11 cellular contexts compared by ENCODE assay signal in the genomic region with DNA sequence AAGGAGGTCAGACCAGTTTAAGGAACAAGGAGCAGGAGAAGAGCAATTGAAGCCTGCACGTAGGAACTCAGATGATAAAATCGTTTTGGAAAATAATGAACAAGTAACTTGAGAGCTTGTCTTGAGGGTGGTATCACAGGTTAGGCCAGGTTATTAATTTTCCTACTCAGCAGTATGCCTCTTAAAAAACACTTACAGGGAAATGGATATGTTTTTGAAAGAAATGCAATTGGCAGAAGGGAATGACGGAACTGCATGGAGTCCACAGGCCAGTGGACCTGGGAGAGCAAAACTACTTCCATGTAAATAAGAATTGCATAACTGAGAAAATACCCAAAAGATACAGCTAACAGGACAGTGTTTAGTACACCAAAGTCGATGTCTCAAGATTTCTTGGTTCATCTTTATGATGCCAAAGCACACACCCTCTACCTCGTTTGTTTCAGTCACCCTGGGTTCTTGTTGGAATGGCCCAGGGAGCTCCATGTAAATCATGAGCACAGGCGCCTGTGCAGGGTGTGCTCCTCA. TPM values are rescaled to one million over a fixed set of nuclear protein-coding genes. Genes with fewer than 3 reads are reported as not detected.
DNase-seq lines count a peak whose midpoint lies in the region; TF ChIP-seq lines count a peak whose summit lies in the region.
"Had no signal": no experiment of that assay in that cellular context is flagged by ENCODE, and none has a peak within 500 bp of the region (broad histone marks: within the 10 kb centered on the region; RNA-seq: fewer than 3 reads in every experiment).

No MANE protein-coding gene starts in this region.

- peaks cover 15% of the 10 kb centered on the region for H3K79me1 ChIP-seq in mesenchymal stem cell (replicated peaks; ENCODE audit: low read length, poor library complexity, severe bottlenecking)

- H3K27me3 ChIP-seq in brain microvascular endothelial cell (replicated peaks): no peaks in the 10 kb centered on the region
- H3K27me3 ChIP-seq in mesenchymal stem cell (ENCODE audit: control insufficient read depth in 1 of 2, insufficient read depth in 1 of 2, low read length in 2 of 2): no peaks in the 10 kb centered on the region

- H2BK15ac ChIP-seq in mesenchymal stem cell (ENCODE audit: low read depth, poor library complexity, severe bottlenecking): no peak overlapping the region

- CTCF ChIA-PET in activated naive CD4-positive, alpha-beta T cell treated with anti-CD3 and anti-CD28 coated beads, Interleukin-2, amount 10 ng/mL, durations not matched to agents 7 days and 5 days (lab: Charles Lee): no interaction called here

- H3K4me3 ChIP-seq in brain microvascular endothelial cell (ENCODE audit: low read depth, low read length): no peak overlapping the region
- H3K4me3 ChIP-seq in mesenchymal stem cell (ENCODE audit: insufficient read depth in 1 of 2, low read depth in 1 of 2, low read length in 2 of 2): peak overlapping the region in 1 of 2 experiments; percentile 15
- H3K4me3 ChIP-seq in urinary bladder (ENCODE audit: low read depth, low read length): no peak overlapping the region

- no peak overlapping the region for H3K23ac ChIP-seq in mesenchymal stem cell (ENCODE audit: low read length in 2 of 2)

- in situ Hi-C loops in brain microvascular endothelial cell (cut with HindIII; ENCODE audit: low pct_ligation_motif_present, low sequenced_read_pairs): no loop called here

- H3K9me3 Mint-ChIP-seq in activated naive CD4-positive, alpha-beta T cell treated with anti-CD3 and anti-CD28 coated beads, Interleukin-2, amount 50 U/mL, for 24 hours: no peaks in the 10 kb centered on the region
- no peaks in the 10 kb centered on the region for H3K9me3 Mint-ChIP-seq in activated naive CD4-positive, alpha-beta T cell treated with anti-CD3 and anti-CD28 coated beads, Interleukin-2, amount 10 ng/mL, durations not matched to agents 7 days and 5 days
- no peaks in the 10 kb centered on the region for H3K9me3 Mint-ChIP-seq in immature natural killer cell

- H3K4me3 Mint-ChIP-seq in activated naive CD4-positive, alpha-beta T cell treated with anti-CD3 and anti-CD28 coated beads, Interleukin-2, amount 50 U/mL, for 24 hours: peak overlapping the region; percentile 52
- H3K4me3 Mint-ChIP-seq in activated naive CD4-positive, alpha-beta T cell treated with anti-CD3 and anti-CD28 coated beads, Interleukin-2, amount 10 ng/mL, durations not matched to agents 7 days and 5 days: no peak overlapping the region
- H3K4me3 Mint-ChIP-seq in immature natural killer cell: peak overlapping the region in 2 of 5 donors; percentile 36 to 54

- peak overlapping the region; percentile 4 for H3K27ac Mint-ChIP-seq in activated naive CD4-positive, alpha-beta T cell treated with anti-CD3 and anti-CD28 coated beads, Interleukin-2, amount 50 U/mL, for 24 hours
- no peak overlapping the region for H3K27ac Mint-ChIP-seq in activated naive CD4-positive, alpha-beta T cell treated with anti-CD3 and anti-CD28 coated beads, Interleukin-2, amount 10 ng/mL, durations not matched to agents 7 days and 5 days
- H3K27ac Mint-ChIP-seq in immature natural killer cell: peak overlapping the region in 3 of 6 donors; percentile 30 to 82 (median 41)

- H3K4me1 Mint-ChIP-seq in activated naive CD4-positive, alpha-beta T cell treated with anti-CD3 and anti-CD28 coated beads, Interleukin-2, amount 50 U/mL, for 24 hours: peaks cover 70% of the 10 kb centered on the region
- peaks cover 45% of the 10 kb centered on the region for H3K4me1 Mint-ChIP-seq in activated naive CD4-positive, alpha-beta T cell treated with anti-CD3 and anti-CD28 coated beads, Interleukin-2, amount 10 ng/mL, durations not matched to agents 7 days and 5 days
- peaks cover 67 to 71% of the 10 kb centered on the region in 2 donors for H3K4me1 Mint-ChIP-seq in immature natural killer cell

- H2AFZ ChIP-seq in mesenchymal stem cell (ENCODE audit: low read depth, low read length): no peak overlapping the region

- H2BK12ac ChIP-seq in mesenchymal stem cell (ENCODE audit: low read length in 2 of 2): peak overlapping the region; percentile 20 to 97

- no peak for TF ChIP-seq CTCF in brain microvascular endothelial cell (IDR thresholded peaks at IDR 0.05; ENCODE audit: low read depth, low read length, missing control alignments)

- H3K27me3 Mint-ChIP-seq in activated naive CD4-positive, alpha-beta T cell treated with anti-CD3 and anti-CD28 coated beads, Interleukin-2, amount 50 U/mL, for 24 hours: no peaks in the 10 kb centered on the region
- H3K27me3 Mint-ChIP-seq in activated naive CD4-positive, alpha-beta T cell treated with anti-CD3 and anti-CD28 coated beads, Interleukin-2, amount 10 ng/mL, durations not matched to agents 7 days and 5 days: no peaks in the 10 kb centered on the region
- H3K27me3 Mint-ChIP-seq in immature natural killer cell (ENCODE audit: low read depth in 3 of 3): peaks cover 0 to 2% (median 2%) of the 10 kb centered on the region in 3 donors

- H3K27ac ChIP-seq in brain microvascular endothelial cell (peak overlapping the region; percentile 98), mesenchymal stem cell (ENCODE audit: low read length, poor library complexity, severe bottlenecking) (peak overlapping the region; percentile 77), urinary bladder (ENCODE audit: low read depth) (peak overlapping the region; percentile 41)
- H3K27ac ChIP-seq: neutrophil had no signal

- peak overlapping the region; percentile 41 for H4K8ac ChIP-seq in mesenchymal stem cell (ENCODE audit: low read length)

- peak overlapping the region; percentile 36 to 94 for H3K4ac ChIP-seq in mesenchymal stem cell (ENCODE audit: low read depth in 1 of 2, low read length in 2 of 2)

- no peaks in the 10 kb centered on the region for H3K9me3 ChIP-seq in mesenchymal stem cell (ENCODE audit: control insufficient read depth, low read length)
- H3K9me3 ChIP-seq: neutrophil had no signal

- peak overlapping the region; percentile 86 for H2AK5ac ChIP-seq in mesenchymal stem cell (ENCODE audit: low read length, severe bottlenecking)

- H3K4me1 ChIP-seq in mesenchymal stem cell (ENCODE audit: control insufficient read depth, insufficient read depth, low read depth, low read length) (peaks cover 32% of the 10 kb centered on the region), urinary bladder (ENCODE audit: insufficient read depth) (peaks cover 3% of the 10 kb centered on the region)

- H3K14ac ChIP-seq in mesenchymal stem cell (ENCODE audit: low read length in 2 of 2): no peak overlapping the region

- H3K36me3 ChIP-seq in brain microvascular endothelial cell (replicated peaks) (no peaks in the 10 kb centered on the region), mesenchymal stem cell (ENCODE audit: control insufficient read depth in 1 of 2, insufficient read depth in 2 of 2, low read depth in 1 of 2, low read length in 2 of 2) (peaks cover 3% of the 10 kb centered on the region in 2 experiments), urinary bladder (ENCODE audit: insufficient read depth) (no peaks in the 10 kb centered on the region)
- H3K36me3 ChIP-seq: neutrophil had no signal

- H3K9ac ChIP-seq in mesenchymal stem cell (ENCODE audit: low read length): peak overlapping the region; percentile 89

- H2BK5ac ChIP-seq in mesenchymal stem cell (ENCODE audit: low read depth, low read length, poor library complexity, severe bottlenecking): no peak overlapping the region

- H4K91ac ChIP-seq in mesenchymal stem cell (ENCODE audit: low read length): peak overlapping the region; percentile 20

- H2BK120ac ChIP-seq in mesenchymal stem cell (ENCODE audit: low read depth, low read length): no peak overlapping the region

- no peak overlapping the region for H3K4me2 ChIP-seq in mesenchymal stem cell (ENCODE audit: low read length, poor library complexity, severe bottlenecking)

- peak overlapping the region; percentile 71 to 89 for H3K18ac ChIP-seq in mesenchymal stem cell (ENCODE audit: low read depth in 1 of 2, low read length in 2 of 2)

- no peak for DNase-seq in activated naive CD4-positive, alpha-beta T cell treated with anti-CD3 and anti-CD28 coated beads, Interleukin-2, amount 10 ng/mL, durations not matched to agents 7 days and 5 days
- DNase-seq in brain microvascular endothelial cell: no peak
- DNase-seq in mesenchymal stem cell: no peak
- DNase-seq in AML-193 (lab: John Stamatoyannopoulos, UW): no peak
- no peak for DNase-seq in stimulated activated CD4-positive, alpha-beta T cell treated with anti-CD3 and anti-CD28 coated beads, Interleukin-2, amount 100 ng/mL, for 48 hours
- DNase-seq in immature natural killer cell: no peak
- DNase-seq: NCI-H2227 treated with DMSO at 0.1 percent for 48 hours, T-helper 9 cell had no signal

- H3K36me3 Mint-ChIP-seq in activated naive CD4-positive, alpha-beta T cell treated with anti-CD3 and anti-CD28 coated beads, Interleukin-2, amount 50 U/mL, for 24 hours: peaks cover 16% of the 10 kb centered on the region
- peaks cover 2% of the 10 kb centered on the region for H3K36me3 Mint-ChIP-seq in activated naive CD4-positive, alpha-beta T cell treated with anti-CD3 and anti-CD28 coated beads, Interleukin-2, amount 10 ng/mL, durations not matched to agents 7 days and 5 days
- H3K36me3 Mint-ChIP-seq in immature natural killer cell: no peaks in the 10 kb centered on the region

- WGBS in mesenchymal stem cell: 89% methylated on average over 6 of the region's 6 CpGs
- WGBS in urinary bladder: 84% methylated on average over 6 of the region's 6 CpGs

RNA-seq across cellular contexts. Expression of a gene that starts 35.2 kb away (rescaled TPM):
- polyA plus RNA-seq in mesenchymal stem cell (2013, experiment 1 of 2): 41.7 TPM
- polyA plus RNA-seq in mesenchymal stem cell (2013, experiment 2 of 2): 43.8 TPM
- total RNA-seq in urinary bladder: 139 TPM
- 33.3 TPM for polyA plus RNA-seq in urinary bladder
- polyA plus RNA-seq in immature natural killer cell: 10 to 100 TPM; 11.7 to 19.4 (median 18.6) TPM

Comparison
In these comparisons a context has a peak if more than half of its experiments do, and no peak if none do; other contexts are left out.
1. H3K27ac ChIP-seq: peak in every context shown above with its lines; median percentile 98 in brain microvascular endothelial cell; 77 in mesenchymal stem cell; 41 in urinary bladder.